In the genomic region with DNA sequence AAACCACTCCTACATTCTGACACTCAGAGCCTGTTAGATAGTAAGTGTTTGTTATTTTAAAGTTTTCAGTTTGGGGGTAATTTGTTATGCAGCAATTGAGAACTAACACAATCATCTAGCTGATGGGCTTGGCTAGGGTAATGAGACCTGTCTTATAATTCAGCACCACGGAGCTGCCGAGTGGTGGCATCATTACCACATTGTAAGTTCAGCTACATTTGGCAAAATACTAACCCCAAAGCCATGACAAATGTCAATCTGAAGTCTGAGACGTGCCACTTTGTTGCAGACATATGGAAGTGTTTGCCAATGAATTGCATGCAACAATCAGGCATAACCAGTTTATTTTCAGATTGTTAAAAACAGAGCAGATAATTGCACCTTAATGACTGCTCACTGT, we compare ENCODE assay signal across 12 cellular contexts. TPM values are rescaled to one million over a fixed set of nuclear protein-coding genes. Genes with fewer than 3 reads are reported as not detected.
A peak's percentile ranks its signal among the peaks of the same experiment; 100 is the strongest.
DNase-seq lines count a peak whose midpoint lies in the region; ATAC-seq and TF ChIP-seq lines count a peak whose summit lies in the region.
"Had no signal": no experiment of that assay in that cellular context is flagged by ENCODE, and none has a peak within 500 bp of the region (broad histone marks: within the 10 kb centered on the region; RNA-seq: fewer than 3 reads in every experiment).

No MANE protein-coding gene starts in this region.

- H3K27ac ChIP-seq in MM.1S (ENCODE audit: low read length) (peak overlapping the region; percentile 22; the same call in 1 of the 2 replicates), dorsolateral prefrontal cortex (peak overlapping the region in 1 of 59 donors; percentile 30)
- H3K27ac ChIP-seq: pancreas had no signal

- H3K4me1 Mint-ChIP-seq in nephron progenitor cell: peaks cover 14% of the 10 kb centered on the region

- H3K36me3 ChIP-seq in BE2C: no peaks in the 10 kb centered on the region
- peaks cover 6% of the 10 kb centered on the region for H3K36me3 ChIP-seq in MM.1S (replicated peaks; ENCODE audit: insufficient read depth, low read length)
- H3K36me3 ChIP-seq: pancreas had no signal

- H3K4me2 ChIP-seq in MM.1S (ENCODE audit: low read depth, low read length): 0 out of 2 replicates have a peak overlapping the region, but pooled peaks have one; percentile 1

- no peak overlapping the region for H3K27ac Mint-ChIP-seq in nephron progenitor cell
- H3K27ac Mint-ChIP-seq: activated naive CD4-positive, alpha-beta T cell treated with anti-CD3 and anti-CD28 coated beads, Interleukin-2, amount 10 ng/mL, durations not matched to agents 7 days and 5 days had no signal

- no peaks in the 10 kb centered on the region for H3K4me1 ChIP-seq in BE2C
- peaks cover 38% of the 10 kb centered on the region for H3K4me1 ChIP-seq in MM.1S (ENCODE audit: low read length)
- H3K4me1 ChIP-seq: pancreas had no signal

- H3K4me3 Mint-ChIP-seq in nephron progenitor cell: no peak overlapping the region
- H3K4me3 Mint-ChIP-seq: activated naive CD4-positive, alpha-beta T cell treated with anti-CD3 and anti-CD28 coated beads, Interleukin-2, amount 10 ng/mL, durations not matched to agents 7 days and 5 days had no signal

- no peaks in the 10 kb centered on the region for H4K20me1 ChIP-seq in MM.1S (ENCODE audit: insufficient read depth, low read length)

- H3K9me3 Mint-ChIP-seq in nephron progenitor cell: no peaks in the 10 kb centered on the region
- H3K9me3 Mint-ChIP-seq: activated naive CD4-positive, alpha-beta T cell treated with anti-CD3 and anti-CD28 coated beads, Interleukin-2, amount 10 ng/mL, durations not matched to agents 7 days and 5 days had no signal

- H3K36me3 Mint-ChIP-seq in nephron progenitor cell (ENCODE audit: low read depth): no peaks in the 10 kb centered on the region

- H3K9me2 ChIP-seq in MM.1S (replicated peaks; ENCODE audit: insufficient read depth, low read length): no peaks in the 10 kb centered on the region

- H2AFZ ChIP-seq in MM.1S (ENCODE audit: low read length): no peak overlapping the region

- H3K9me3 ChIP-seq in BE2C (no peaks in the 10 kb centered on the region), MM.1S (replicated peaks; ENCODE audit: insufficient read depth, low read length) (no peaks in the 10 kb centered on the region)
- H3K9me3 ChIP-seq: pancreas had no signal

- TF ChIP-seq CTCF in BE2C (IDR thresholded peaks at IDR 0.05; ENCODE audit: low read depth, low read length) (peak; percentile 58), MM.1S (IDR thresholded peaks at IDR 0.05; ENCODE audit: low read length) (peak; percentile 82), dorsolateral prefrontal cortex (IDR thresholded peaks at IDR 0.05 in 54 of 56, conservative IDR thresholded peaks at IDR 0.05 in 2 of 56; ENCODE audit: low read depth in 1 of 56, partially characterized antibody in 56 of 56) (peak in 52 of 56 donors; percentile 28 to 83 (median 58)), nephron progenitor cell (IDR thresholded peaks at IDR 0.05) (no peak)

- intact Hi-C loops in dorsolateral prefrontal cortex (cut with DNase I): loop anchor here (2.0 to 10.0 kb wide), 6 partner anchors 75 to 380 kb away; a partner anchor contains a TSS

- no peaks in the 10 kb centered on the region for H3K27me3 ChIP-seq in BE2C
- H3K27me3 ChIP-seq in MM.1S (replicated peaks; ENCODE audit: insufficient read depth, low read length): no peaks in the 10 kb centered on the region
- H3K27me3 ChIP-seq in dorsolateral prefrontal cortex: no peaks in the 10 kb centered on the region
- H3K27me3 ChIP-seq: pancreas had no signal

- no peak overlapping the region for H3K9ac ChIP-seq in MM.1S (ENCODE audit: low read length)

- no peak for ATAC-seq in GM21381 (IDR thresholded peaks at IDR 0.05; ENCODE audit: unreplicated experiment)
- ATAC-seq in GM18873 (IDR thresholded peaks at IDR 0.05; ENCODE audit: low FRiP score, unreplicated experiment): no peak
- ATAC-seq: pancreas had no signal

- H3F3A ChIP-seq in MM.1S (ENCODE audit: insufficient read depth, low read length): peaks cover 7% of the 10 kb centered on the region; the same call in 1 of the 2 replicates

- DNase-seq in BE2C (peak; percentile 38), MM.1S (peak; percentile 84), dorsolateral prefrontal cortex (peak in 6 of 10 donors; percentile 13 to 83 (median 56)), mesenteric fat pad (ENCODE audit: low spot score) (peak; percentile 6), SHP77 (lab: John Stamatoyannopoulos, UW) (no peak), nephron progenitor cell (no peak)
- DNase-seq: activated naive CD4-positive, alpha-beta T cell treated with anti-CD3 and anti-CD28 coated beads, Interleukin-2, amount 10 ng/mL, durations not matched to agents 7 days and 5 days; pancreas; SW 1271 had no signal

- peaks cover 12% of the 10 kb centered on the region for H3K27me3 Mint-ChIP-seq in nephron progenitor cell (ENCODE audit: low read depth, poor library complexity)
- H3K27me3 Mint-ChIP-seq: activated naive CD4-positive, alpha-beta T cell treated with anti-CD3 and anti-CD28 coated beads, Interleukin-2, amount 10 ng/mL, durations not matched to agents 7 days and 5 days had no signal

- peaks cover 91% of the 10 kb centered on the region for H3K79me2 ChIP-seq in MM.1S (ENCODE audit: low read length)

- H3K4me3 ChIP-seq in BE2C (ENCODE audit: low read depth, low read length) (no peak overlapping the region), MM.1S (ENCODE audit: low read length) (no peak overlapping the region), dorsolateral prefrontal cortex (no peak overlapping the region)
- H3K4me3 ChIP-seq: pancreas had no signal

RNA-seq across cellular contexts. Expression of a gene that starts 52.7 kb away (rescaled TPM):
- 0.57 TPM for polyA plus RNA-seq in BE2C (2012; ENCODE audit: insufficient read depth, insufficient read length, low read depth)
- total RNA-seq in dorsolateral prefrontal cortex: 1 to 10 TPM in 86 of 120 experiments, under 1 TPM in 33, not detected in 1; 0.42 to 7.3 (median 1.4) TPM
- 5.7 TPM for total RNA-seq in mesenteric fat pad
- total RNA-seq: H1 had no signal

Comparison
In these comparisons a context has a peak if more than half of its experiments do, and no peak if none do; other contexts are left out.
1. DNase-seq: peak in BE2C (single experiment), MM.1S (single experiment), dorsolateral prefrontal cortex (6 of 10) and mesenteric fat pad (single experiment); none in SHP77 (0 of 2) and nephron progenitor cell (single experiment).